In the genomic region with DNA sequence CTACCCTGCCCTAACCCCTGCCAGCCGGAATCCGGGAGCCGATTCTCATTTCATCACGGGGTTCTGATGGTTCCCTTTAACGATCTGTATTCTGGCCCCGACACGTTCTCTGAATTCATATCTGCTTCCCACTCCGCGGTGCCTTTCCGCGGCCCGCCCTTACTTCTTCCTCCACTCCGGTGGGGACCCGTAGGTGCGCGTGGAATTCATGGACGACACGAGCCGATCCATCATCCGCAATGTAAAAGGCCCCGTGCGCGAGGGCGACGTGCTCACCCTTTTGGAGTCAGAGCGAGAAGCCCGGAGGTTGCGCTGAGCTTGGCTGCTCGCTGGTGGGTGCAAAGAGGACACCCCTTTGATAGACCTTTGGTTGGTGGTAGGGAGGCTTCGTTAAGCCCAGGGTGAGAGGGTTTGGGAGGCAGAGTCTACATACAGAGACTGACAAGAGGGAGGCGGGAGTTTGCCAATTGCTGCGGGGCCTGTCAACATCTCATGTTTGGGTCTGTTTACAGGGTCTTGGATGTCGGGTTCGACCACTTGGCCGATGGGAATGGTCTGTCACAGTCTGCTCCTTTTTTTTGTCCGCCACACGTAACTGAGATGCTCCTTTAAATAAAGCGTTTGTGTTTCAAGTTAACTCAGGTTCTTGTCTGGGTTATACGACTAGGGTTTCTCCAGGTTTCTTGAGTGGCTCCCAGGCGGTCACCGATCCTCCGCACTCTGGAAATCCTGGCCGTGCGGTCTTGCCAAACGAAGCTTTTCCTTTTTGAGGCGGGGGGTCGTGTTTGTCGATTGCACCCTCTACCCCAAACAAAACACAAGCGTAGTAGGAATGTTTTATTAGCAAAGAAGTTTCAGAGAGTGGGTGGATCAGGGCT, we compare ENCODE assay signal across 8 cellular contexts.
DNase-seq lines count a peak whose midpoint lies in the region; ATAC-seq lines count a peak whose summit lies in the region.

No MANE protein-coding gene starts in this region.

- H3K36me3 Mint-ChIP-seq in activated T-cell treated with anti-CD3 and anti-CD28 coated beads, Interleukin-2, amount 50 U/mL, for 24 hours (ENCODE audit: low read depth): peaks cover 67% of the 10 kb centered on the region

- no peaks in the 10 kb centered on the region for H3K9me3 ChIP-seq in iPS-20b (ENCODE audit: insufficient read depth, low read depth, low read length)

- no peaks in the 10 kb centered on the region for H3K27me3 ChIP-seq in iPS-20b (ENCODE audit: insufficient read depth, low read length)

- H3K4me1 Mint-ChIP-seq in activated T-cell treated with anti-CD3 and anti-CD28 coated beads, Interleukin-2, amount 50 U/mL, for 24 hours (ENCODE audit: low read depth): peaks cover 30% of the 10 kb centered on the region
- peaks cover 44% of the 10 kb centered on the region for H3K4me1 Mint-ChIP-seq in stimulated activated naive CD8-positive, alpha-beta T cell treated with anti-CD3 and anti-CD28 coated beads, Interleukin-15, amount 100 ng/mL, for 72 hours

- H3K27me3 Mint-ChIP-seq in activated T-cell treated with anti-CD3 and anti-CD28 coated beads, Interleukin-2, amount 50 U/mL, for 24 hours: no peaks in the 10 kb centered on the region
- H3K27me3 Mint-ChIP-seq in stimulated activated naive CD8-positive, alpha-beta T cell treated with anti-CD3 and anti-CD28 coated beads, Interleukin-15, amount 100 ng/mL, for 72 hours: no peaks in the 10 kb centered on the region

- H3K4me3 ChIP-seq in iPS-20b (ENCODE audit: low read length): peak overlapping the region; percentile 93

- H3K27ac Mint-ChIP-seq in activated T-cell treated with anti-CD3 and anti-CD28 coated beads, Interleukin-2, amount 50 U/mL, for 24 hours: peak overlapping the region; percentile 99
- peak overlapping the region; percentile 98 to 99 for H3K27ac Mint-ChIP-seq in stimulated activated naive CD8-positive, alpha-beta T cell treated with anti-CD3 and anti-CD28 coated beads, Interleukin-15, amount 100 ng/mL, for 72 hours

- DNase-seq in activated T-cell treated with anti-CD3 and anti-CD28 coated beads, Interleukin-2, amount 50 U/mL, for 24 hours: no peak
- DNase-seq in activated T-cell treated with anti-CD3 and anti-CD28 coated beads for 4 hours (no peak), NCI-H748 treated with DMSO at 0.1 percent for 48 hours (lab: John Stamatoyannopoulos, UW) (no peak)
- no peak for DNase-seq in stimulated activated naive CD8-positive, alpha-beta T cell treated with anti-CD3 and anti-CD28 coated beads, Interleukin-15, amount 100 ng/mL, for 72 hours

- H3K36me3 ChIP-seq in iPS-20b (ENCODE audit: insufficient read depth, low read depth, low read length): peaks cover 29% of the 10 kb centered on the region

- peak overlapping the region; percentile 98 for H3K9ac ChIP-seq in iPS-20b (ENCODE audit: low read depth, low read length)

- H3K9me3 Mint-ChIP-seq in activated T-cell treated with anti-CD3 and anti-CD28 coated beads, Interleukin-2, amount 50 U/mL, for 24 hours: no peaks in the 10 kb centered on the region
- H3K9me3 Mint-ChIP-seq in stimulated activated naive CD8-positive, alpha-beta T cell treated with anti-CD3 and anti-CD28 coated beads, Interleukin-15, amount 100 ng/mL, for 72 hours: no peaks in the 10 kb centered on the region

- H3K4me3 Mint-ChIP-seq in activated T-cell treated with anti-CD3 and anti-CD28 coated beads, Interleukin-2, amount 50 U/mL, for 24 hours: peak overlapping the region; percentile 100
- H3K4me3 Mint-ChIP-seq in stimulated activated naive CD8-positive, alpha-beta T cell treated with anti-CD3 and anti-CD28 coated beads, Interleukin-15, amount 100 ng/mL, for 72 hours: peak overlapping the region; percentile 98 to 99

- ATAC-seq in stimulated activated naive CD8-positive, alpha-beta T cell treated with anti-CD3 and anti-CD28 coated beads, Interleukin-15, amount 100 ng/mL, for 72 hours: peak; percentile 19
- ATAC-seq in GM19452 (IDR thresholded peaks at IDR 0.05; ENCODE audit: unreplicated experiment): no peak
- no peak for ATAC-seq in GM21737 (IDR thresholded peaks at IDR 0.05; ENCODE audit: unreplicated experiment)

- H3K4me1 ChIP-seq in iPS-20b (ENCODE audit: insufficient read depth, low read length): peaks cover 9% of the 10 kb centered on the region; the same call in 1 of the 2 replicates

- peak overlapping the region; percentile 88 for H3K27ac ChIP-seq in angular gyrus (ENCODE audit: low read depth, low read length)
- peak overlapping the region; percentile 90 for H3K27ac ChIP-seq in iPS-20b (ENCODE audit: low read length)
